In the genomic region with DNA sequence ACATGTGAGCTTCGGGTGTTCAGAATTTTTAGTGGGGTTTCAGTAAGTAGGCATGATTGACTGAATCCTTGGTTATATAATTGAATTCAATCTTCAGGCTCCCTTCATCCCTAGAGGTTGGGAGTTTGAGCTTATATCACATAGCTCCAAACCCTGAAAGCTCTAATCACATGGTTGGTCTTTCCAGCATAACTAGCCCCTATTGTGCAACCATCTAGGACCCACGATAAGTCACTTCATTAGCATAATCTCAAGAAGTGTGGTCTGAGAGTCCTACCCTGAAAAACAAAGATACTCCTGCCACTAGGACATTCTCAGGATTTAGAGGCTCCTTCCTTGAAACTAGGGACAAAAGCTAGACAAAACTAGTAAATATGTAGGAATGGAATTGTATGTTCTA, we compare ENCODE assay signal across 15 cellular contexts.
DNase-seq lines count a peak whose midpoint lies in the region; ATAC-seq, FAIRE-seq and TF ChIP-seq lines count a peak whose summit lies in the region.
"Had no signal": no experiment of that assay in that cellular context is flagged by ENCODE, and none has a peak within 500 bp of the region (broad histone marks: within the 10 kb centered on the region; RNA-seq: fewer than 3 reads in every experiment).

No MANE protein-coding gene starts in this region.

- POLR2A ChIA-PET in IMR-90 (lab: Charles Lee; ENCODE audit: unreplicated experiment) = no interaction called here
- POLR2A ChIA-PET in K562 (lab: Yijun Ruan, JAX) = interaction anchor here (0.7 kb wide), 1 partner anchor 63 kb away, joined by 3 read pairs; no protein-coding TSS in a partner anchor

- H3K36me3 ChIP-seq in IMR-90 (ENCODE audit: control insufficient read depth, insufficient read depth, low read length) (no peaks in the 10 kb centered on the region), K562 (ENCODE audit: control insufficient read depth, insufficient read depth, low read length) (no peaks in the 10 kb centered on the region)
- H3K36me3 ChIP-seq: BLaER1 treated with 17β-estradiol and CSF1 and Interleukin-3, amounts not matched to agents 10 nM and 100 nM had no signal

- H2AFZ ChIP-seq in IMR-90 (replicated peaks; ENCODE audit: low read length, poor library complexity) = no peak overlapping the region
- 0 out of 2 replicates have a peak overlapping the region, but pooled peaks have one; percentile 19 for H2AFZ ChIP-seq in K562 (ENCODE audit: low read depth, low read length)

- H3K4me3 ChIP-seq in IMR-90 (ENCODE audit: insufficient read depth, low read depth, low read length) = no peak overlapping the region
- no peak overlapping the region for H3K4me3 ChIP-seq in K562
- H3K4me3 ChIP-seq: BLaER1 treated with 17β-estradiol and CSF1 and Interleukin-3, amounts not matched to agents 10 nM and 100 nM had no signal

- no peaks in the 10 kb centered on the region for H3K79me2 ChIP-seq in K562 (ENCODE audit: control insufficient read depth, insufficient read depth, low read length)

- TF ChIP-seq POLR2A in IMR-90 (IDR thresholded peaks at IDR 0.05; ENCODE audit: low read depth, low read length) = no peak
- no peak for TF ChIP-seq POLR2A in K562 (conservative IDR thresholded peaks at IDR 0.05)

- H3K56ac ChIP-seq in IMR-90 (ENCODE audit: extremely low read depth, insufficient read depth, low read length) = no peak overlapping the region

- H2BK15ac ChIP-seq in IMR-90 (ENCODE audit: low read depth, low read length) = no peak overlapping the region

- H3K4me2 ChIP-seq in IMR-90 (ENCODE audit: low read depth, low read length) (no peak overlapping the region), K562 (ENCODE audit: insufficient read depth, low read length) (no peak overlapping the region)
- H3K4me2 ChIP-seq: BLaER1 treated with 17β-estradiol and CSF1 and Interleukin-3, amounts not matched to agents 10 nM and 100 nM had no signal

- no peak overlapping the region for H3K4me3 Mint-ChIP-seq in activated naive CD4-positive, alpha-beta T cell treated with anti-CD3 and anti-CD28 coated beads for 36 hours
- H3K4me3 Mint-ChIP-seq: B cell; CD8-positive, alpha-beta T cell; H9 had no signal

- H4K8ac ChIP-seq in IMR-90 (ENCODE audit: low read depth in 2 of 2, low read length in 2 of 2) = no peak overlapping the region

- H3K4me1 ChIP-seq in IMR-90 (ENCODE audit: control insufficient read depth, insufficient read depth, low read length) (no peaks in the 10 kb centered on the region; the same call in 1 of the 2 replicates), K562 (replicated peaks in 1 of 2; ENCODE audit: control insufficient read depth in 2 of 2, insufficient read depth in 2 of 2, low read length in 2 of 2) (peaks cover 0 to 4% of the 10 kb centered on the region in 2 experiments; a peak in 2 of 5 replicates)
- H3K4me1 ChIP-seq: BLaER1 treated with 17β-estradiol and CSF1 and Interleukin-3, amounts not matched to agents 10 nM and 100 nM had no signal

- H3K4me1 Mint-ChIP-seq in activated naive CD4-positive, alpha-beta T cell treated with anti-CD3 and anti-CD28 coated beads for 36 hours (ENCODE audit: low read depth) = peaks cover 51% of the 10 kb centered on the region
- H3K4me1 Mint-ChIP-seq: H9 had no signal

- TF ChIP-seq EP300 in K562 (IDR thresholded peaks at IDR 0.05; ENCODE audit: low read length) = no peak

- ATAC-seq in IMR-90 (ENCODE audit: low read depth) (no peak), K562 (no peak)
- ATAC-seq: CD8-positive, alpha-beta T cell had no signal

- WGBS in IMR-90 (ENCODE audit: extremely low coverage in 2 of 2, insufficient read length in 1 of 2), 2 experiments = no CpG with 5 or more reads among the region's 2 CpGs
- WGBS in K562 (ENCODE audit: insufficient coverage, low coverage, missing lambda C conversion rate) = 36% methylated on average over 1 of the region's 2 CpGs

- intact Hi-C loops in activated naive CD4-positive, alpha-beta T cell treated with anti-CD3 and anti-CD28 coated beads for 36 hours (cut with micrococcal nuclease) = loop anchor here (5.0 kb wide), 1 partner anchor 80 kb away; no protein-coding TSS in a partner anchor
- intact Hi-C loops in IMR-90 (cut with micrococcal nuclease) = no loop called here
- intact Hi-C loops in K562 (cut with micrococcal nuclease) = no loop called here

- in situ Hi-C loops in IMR-90 (cut with MboI; ENCODE audit: low sequenced_read_pairs) = no loop called here
- in situ Hi-C loops in K562 (cut with MboI) = no loop called here

- H2BK5ac ChIP-seq in IMR-90 (ENCODE audit: low read depth, low read length, poor library complexity, severe bottlenecking) = no peak overlapping the region

- H3K4ac ChIP-seq in IMR-90 (ENCODE audit: low read depth, low read length) = no peak overlapping the region

- peak overlapping the region; percentile 39 for H3K27ac Mint-ChIP-seq in activated naive CD4-positive, alpha-beta T cell treated with anti-CD3 and anti-CD28 coated beads for 36 hours
- H3K27ac Mint-ChIP-seq: B cell; CD8-positive, alpha-beta T cell; H9 had no signal

- BruUV-seq in IMR-90 (replicated peaks; lab: Mats Ljungman, UMichigan) (no TSS peak), K562 (replicated peaks; lab: Mats Ljungman, UMichigan) (no TSS peak)

- no peak overlapping the region for H2BK120ac ChIP-seq in IMR-90 (ENCODE audit: low read depth, low read length)

- TF ChIP-seq CTCF in IMR-90 (conservative IDR thresholded peaks at IDR 0.05; ENCODE audit: low read depth, low read length) (no peak), K562 (IDR thresholded peaks at IDR 0.05 in 2 of 3, conservative IDR thresholded peaks at IDR 0.05 in 1 of 3; ENCODE audit: insufficient read depth in 2 of 3, low read depth in 1 of 3, low read length in 3 of 3) (no peak)

- H3K27me3 Mint-ChIP-seq in activated naive CD4-positive, alpha-beta T cell treated with anti-CD3 and anti-CD28 coated beads for 36 hours (ENCODE audit: low read depth) = no peaks in the 10 kb centered on the region
- H3K27me3 Mint-ChIP-seq: B cell had no signal

- DNase-seq in activated naive CD4-positive, alpha-beta T cell treated with anti-CD3 and anti-CD28 coated beads for 36 hours = no peak
- no peak for DNase-seq in activated naive CD4-positive, alpha-beta T cell (lab: John Stamatoyannopoulos, UW)
- no peak for DNase-seq in IMR-90
- peak; percentile 42 for DNase-seq in OCI-M1 (lab: John Stamatoyannopoulos, UW)
- no peak for DNase-seq in K562 (ENCODE audit: extremely low read depth in 1 of 4, low spot score in 3 of 4)
- no peak for DNase-seq in NCI-H345 (lab: John Stamatoyannopoulos, UW)
- no peak for DNase-seq in NCI-H1417 (lab: John Stamatoyannopoulos, UW)
- DNase-seq: Calu3; CD8-positive, alpha-beta T cell; DMS79 treated with DMSO at 0.1 percent for 48 hours; GF-D8; H9 had no signal

- no peak overlapping the region for H3K23ac ChIP-seq in IMR-90 (ENCODE audit: low read depth, low read length)

- H3K9me3 ChIP-seq in IMR-90 (ENCODE audit: control insufficient read depth, insufficient read depth, low read length) = no peaks in the 10 kb centered on the region
- no peaks in the 10 kb centered on the region for H3K9me3 ChIP-seq in K562 (replicated peaks; ENCODE audit: control insufficient read depth, insufficient read depth, low read depth, low read length)

- H2BK20ac ChIP-seq in IMR-90 (ENCODE audit: low read depth, low read length) = no peak overlapping the region

- H3K27ac ChIP-seq in IMR-90 (ENCODE audit: insufficient read depth, low read length) (no peak overlapping the region), K562 (ENCODE audit: extremely low read depth, low read depth, low read length) (no peak overlapping the region)
- H3K27ac ChIP-seq: BLaER1 treated with 17β-estradiol and CSF1 and Interleukin-3, amounts not matched to agents 10 nM and 100 nM had no signal

- H3K79me1 ChIP-seq in IMR-90 (ENCODE audit: low read depth in 1 of 2, low read length in 2 of 2) = no peaks in the 10 kb centered on the region

- peaks cover 39% of the 10 kb centered on the region for H3K9me3 Mint-ChIP-seq in activated naive CD4-positive, alpha-beta T cell treated with anti-CD3 and anti-CD28 coated beads for 36 hours

- H3K9me1 ChIP-seq in IMR-90 (ENCODE audit: insufficient read depth, low read length) = no peaks in the 10 kb centered on the region
- no peaks in the 10 kb centered on the region for H3K9me1 ChIP-seq in K562 (ENCODE audit: control insufficient read depth, insufficient read depth, low read length)

- TF ChIP-seq RAD21 in IMR-90 (IDR thresholded peaks at IDR 0.05; ENCODE audit: low read length) (no peak), K562 (CRISPR knock-in tag; conservative IDR thresholded peaks at IDR 0.05 in 1 of 2, IDR thresholded peaks at IDR 0.05 in 1 of 2) (no peak)

- peaks cover 41% of the 10 kb centered on the region for H3K36me3 Mint-ChIP-seq in activated naive CD4-positive, alpha-beta T cell treated with anti-CD3 and anti-CD28 coated beads for 36 hours (ENCODE audit: low read depth)

- H3K14ac ChIP-seq in IMR-90 (replicated peaks; ENCODE audit: low read depth, low read length) = no peak overlapping the region

- dilution Hi-C loops in IMR-90 (cut with HindIII; ENCODE audit: low sequenced_read_pairs, unreplicated experiment) = no loop called here

- H2AK9ac ChIP-seq in IMR-90 (replicated peaks; ENCODE audit: low read depth, low read length, poor library complexity) = no peak overlapping the region

- H4K5ac ChIP-seq in IMR-90 (ENCODE audit: low read depth, low read length) = no peak overlapping the region

- H4K91ac ChIP-seq in IMR-90 (ENCODE audit: insufficient read depth, low read depth, low read length) = no peak overlapping the region

- H4K20me1 ChIP-seq in IMR-90 (ENCODE audit: insufficient read depth, low read length) (no peaks in the 10 kb centered on the region), K562 (replicated peaks; ENCODE audit: control insufficient read depth, insufficient read depth, low read length) (no peaks in the 10 kb centered on the region)
- H4K20me1 ChIP-seq: BLaER1 treated with 17β-estradiol and CSF1 and Interleukin-3, amounts not matched to agents 10 nM and 100 nM had no signal

- H3K9ac ChIP-seq in IMR-90 (ENCODE audit: low read depth, low read length) (no peak overlapping the region), K562 (ENCODE audit: insufficient read depth in 1 of 2, low read depth in 2 of 2, low read length in 2 of 2) (no peak overlapping the region)
- H3K9ac ChIP-seq: BLaER1 treated with 17β-estradiol and CSF1 and Interleukin-3, amounts not matched to agents 10 nM and 100 nM had no signal

- H3K18ac ChIP-seq in IMR-90 (ENCODE audit: low read depth, low read length) = no peak overlapping the region

- H2AK5ac ChIP-seq in IMR-90 (ENCODE audit: low read depth, low read length) = no peak overlapping the region

- CTCF ChIA-PET in activated naive CD4-positive, alpha-beta T cell treated with anti-CD3 and anti-CD28 coated beads for 36 hours (lab: Charles Lee) = interaction anchor here (0.7 kb wide), 1 partner anchor 9 kb away, joined by 3 read pairs; no protein-coding TSS in a partner anchor
- CTCF ChIA-PET in IMR-90 (lab: Yijun Ruan, JAX) = interaction anchor here (1.0 kb wide), 1 partner anchor 8 kb away, joined by 3 read pairs; no protein-coding TSS in a partner anchor
- CTCF ChIA-PET in K562 (lab: Yijun Ruan, JAX; ENCODE audit: low intra/inter-chr PET ratio) = no interaction called here

- H3K27me3 ChIP-seq in IMR-90 (ENCODE audit: control insufficient read depth, insufficient read depth, low read length) (no peaks in the 10 kb centered on the region), K562 (ENCODE audit: control insufficient read depth in 2 of 2, insufficient read depth in 2 of 2, low read length in 2 of 2) (no peaks in the 10 kb centered on the region)
- H3K27me3 ChIP-seq: BLaER1 treated with 17β-estradiol and CSF1 and Interleukin-3, amounts not matched to agents 10 nM and 100 nM had no signal

- no peak for FAIRE-seq in K562 (lab: Jason Lieb, UNC)
- FAIRE-seq: H1 had no signal
